9 cellular contexts compared by ENCODE assay signal in genomic region chr3:101725890-101726275, GRCh38. TPM values are rescaled to one million over a fixed set of nuclear protein-coding genes. Genes with fewer than 3 reads are reported as not detected.
DNase-seq lines count a peak whose midpoint lies in the region; ATAC-seq and TF ChIP-seq lines count a peak whose summit lies in the region.
"Had no signal": no experiment of that assay in that cellular context is flagged by ENCODE, and none has a peak within 500 bp of the region (broad histone marks: within the 10 kb centered on the region; RNA-seq: fewer than 3 reads in every experiment).

No MANE protein-coding gene starts in this region.

- peaks cover 19% of the 10 kb centered on the region for H3K36me3 Mint-ChIP-seq in WTC11
- H3K36me3 Mint-ChIP-seq in stimulated activated effector memory CD8-positive, alpha-beta T cell treated with anti-CD3 and anti-CD28 coated beads, Interleukin-12 subunit alpha, Interleukin-12 subunit beta, amount 100 ng/mL, for 72 hours: peaks cover 54% of the 10 kb centered on the region

- H3K4me3 ChIP-seq in gastroesophageal sphincter: peak overlapping the region; percentile 78 to 80

- H3K27ac Mint-ChIP-seq in WTC11: no peak overlapping the region
- H3K27ac Mint-ChIP-seq in stimulated activated effector memory CD8-positive, alpha-beta T cell treated with anti-CD3 and anti-CD28 coated beads, Interleukin-12 subunit alpha, Interleukin-12 subunit beta, amount 100 ng/mL, for 72 hours: peak overlapping the region; percentile 92

- H3K9me3 ChIP-seq in gastroesophageal sphincter: no peaks in the 10 kb centered on the region

- peaks cover 0 to 22% (median 0%) of the 10 kb centered on the region in 3 donors for H3K4me1 ChIP-seq in gastroesophageal sphincter

- POLR2A ChIA-PET in WTC11 (lab: Charles Lee): no interaction called here

- TF ChIP-seq CTCF in WTC11 (IDR thresholded peaks at IDR 0.05): no peak
- no peak for TF ChIP-seq CTCF in gastroesophageal sphincter (IDR thresholded peaks at IDR 0.05)

- ATAC-seq in WTC11 (no peak), gastroesophageal sphincter (no peak)
- ATAC-seq in stimulated activated effector memory CD8-positive, alpha-beta T cell treated with anti-CD3 and anti-CD28 coated beads, Interleukin-12 subunit alpha, Interleukin-12 subunit beta, amount 100 ng/mL, for 72 hours: no peak

- peaks cover 0 to 30% of the 10 kb centered on the region in 2 donors for H3K36me3 ChIP-seq in gastroesophageal sphincter

- H3K4me1 Mint-ChIP-seq in WTC11: peaks cover 7% of the 10 kb centered on the region
- H3K4me1 Mint-ChIP-seq in stimulated activated effector memory CD8-positive, alpha-beta T cell treated with anti-CD3 and anti-CD28 coated beads, Interleukin-12 subunit alpha, Interleukin-12 subunit beta, amount 100 ng/mL, for 72 hours: peaks cover 24% of the 10 kb centered on the region

- H3K4me3 Mint-ChIP-seq in WTC11: peak overlapping the region; percentile 98
- H3K4me3 Mint-ChIP-seq in stimulated activated effector memory CD8-positive, alpha-beta T cell treated with anti-CD3 and anti-CD28 coated beads, Interleukin-12 subunit alpha, Interleukin-12 subunit beta, amount 100 ng/mL, for 72 hours: peak overlapping the region; percentile 94

- H3K27me3 ChIP-seq in gastroesophageal sphincter: no peaks in the 10 kb centered on the region

- WGBS in gastroesophageal sphincter (ENCODE audit: low coverage in 1 of 2), 2 donors: 13 to 38% methylated on average over 3 of the region's 3 CpGs

- H3K27ac ChIP-seq in gastroesophageal sphincter: no peak overlapping the region

- no peak for TF ChIP-seq EP300 in gastroesophageal sphincter (IDR thresholded peaks at IDR 0.05)

- H3K9me3 Mint-ChIP-seq in WTC11: no peaks in the 10 kb centered on the region
- H3K9me3 Mint-ChIP-seq in stimulated activated effector memory CD8-positive, alpha-beta T cell treated with anti-CD3 and anti-CD28 coated beads, Interleukin-12 subunit alpha, Interleukin-12 subunit beta, amount 100 ng/mL, for 72 hours: no peaks in the 10 kb centered on the region

- no peak for TF ChIP-seq POLR2A in gastroesophageal sphincter (IDR thresholded peaks at IDR 0.05)

- CTCF ChIA-PET in WTC11 (lab: Charles Lee): no interaction called here

- no peaks in the 10 kb centered on the region for H3K27me3 Mint-ChIP-seq in WTC11 (ENCODE audit: low read depth)

- DNase-seq in NCI-H2107 treated with DMSO at 0.1 percent for 48 hours (lab: John Stamatoyannopoulos, UW; ENCODE audit: unreplicated experiment): peak; percentile 6
- DNase-seq in NCI-H2107 (lab: John Stamatoyannopoulos, UW): no peak
- DNase-seq in WTC11 (ENCODE audit: low spot score): no peak
- DNase-seq in stimulated activated effector memory CD8-positive, alpha-beta T cell treated with anti-CD3 and anti-CD28 coated beads, Interleukin-12 subunit alpha, Interleukin-12 subunit beta, amount 100 ng/mL, for 72 hours (ENCODE audit: low spot score in 2 of 2): no peak
- DNase-seq in D341Med (ENCODE audit: low spot score): no peak
- no peak for DNase-seq in NK-92 (lab: John Stamatoyannopoulos, UW; ENCODE audit: unreplicated experiment)
- DNase-seq in effector CD4-positive, alpha-beta T cell: no peak
- DNase-seq: 8988T had no signal

TF ChIP-seq in WTC11, 78 proteins besides CTCF, POLR2A, EP300 and RAD21 (continues in another document):
- TF ChIP-seq AFF4 (CRISPR knock-in tag; IDR thresholded peaks at IDR 0.05; ENCODE audit: borderline replicate concordance): no peak
- TF ChIP-seq STAT6 (CRISPR knock-in tag; conservative IDR thresholded peaks at IDR 0.05; ENCODE audit: low read depth): no peak
- TF ChIP-seq ARID4B (CRISPR knock-in tag; IDR thresholded peaks at IDR 0.05; ENCODE audit: borderline replicate concordance): no peak
- TF ChIP-seq NFE2L1 (CRISPR knock-in tag; IDR thresholded peaks at IDR 0.05): no peak

RNA-seq across cellular contexts. Expression of gene CEP97, which starts 1.5 kb away (rescaled TPM):
- total RNA-seq in WTC11 (2021): 10.0 to 12.3 TPM (median 12.0 TPM) in 3 replicates
- 10 to 100 TPM in 1 of 4 donors, 1 to 10 TPM in 3; 7.8 to 11.4 (median 8.8) TPM for total RNA-seq in gastroesophageal sphincter

RNA-seq across cellular contexts. Expression of gene RPL24, which starts 39.4 kb away (rescaled TPM):
- total RNA-seq in WTC11 (2021) (1,801 to 1,893 TPM (median 1,886 TPM) in 3 replicates), gastroesophageal sphincter (1,000 to 10,000 TPM in 3 of 4 donors, 100 to 1,000 TPM in 1; 852 to 2,330 (median 1,498) TPM)

RNA-seq across cellular contexts. Expression of gene ZBTB11, which starts 49.0 kb away (rescaled TPM):
- total RNA-seq in WTC11 (2021) (12.6 to 13.5 TPM (median 12.7 TPM) in 3 replicates), gastroesophageal sphincter (10 to 100 TPM; 17.1 to 32.7 (median 23.6) TPM)

RNA-seq across cellular contexts. Expression of gene NXPE3, which starts 53.1 kb away (rescaled TPM):
- total RNA-seq in WTC11 (2021): 11.3 to 13.9 TPM (median 12.9 TPM) in 3 replicates
- total RNA-seq in gastroesophageal sphincter: 10 to 100 TPM; 12.5 to 32.8 (median 18.9) TPM
